In genomic region chr2:4780679-4781078, GRCh38 we compare ENCODE assay signal across 15 cellular contexts.
A peak's percentile ranks its signal among the peaks of the same experiment; 100 is the strongest.
DNase-seq lines count a peak whose midpoint lies in the region; ATAC-seq and TF ChIP-seq lines count a peak whose summit lies in the region.
"Had no signal": no experiment of that assay in that cellular context is flagged by ENCODE, and none has a peak within 500 bp of the region (broad histone marks: within the 10 kb centered on the region; RNA-seq: fewer than 3 reads in every experiment).

No MANE protein-coding gene starts in this region.

- H2BK120ac ChIP-seq in mesenchymal stem cell (ENCODE audit: low read depth, low read length): no peak overlapping the region

- H3K79me1 ChIP-seq in mesenchymal stem cell (replicated peaks; ENCODE audit: low read length, poor library complexity, severe bottlenecking): no peaks in the 10 kb centered on the region

- no peak overlapping the region for H4K8ac ChIP-seq in mesenchymal stem cell (ENCODE audit: low read length)

- H3K27me3 ChIP-seq in PC-3 (ENCODE audit: low read length) (no peaks in the 10 kb centered on the region), mesenchymal stem cell (ENCODE audit: control insufficient read depth in 1 of 2, insufficient read depth in 1 of 2, low read length in 2 of 2) (no peaks in the 10 kb centered on the region)
- H3K27me3 ChIP-seq: BLaER1 had no signal

- H3K36me3 ChIP-seq in PC-3 (ENCODE audit: low read depth, low read length) (no peaks in the 10 kb centered on the region), mesenchymal stem cell (ENCODE audit: control insufficient read depth in 1 of 2, insufficient read depth in 2 of 2, low read depth in 1 of 2, low read length in 2 of 2) (no peaks in the 10 kb centered on the region)
- H3K36me3 ChIP-seq: BLaER1 had no signal

- H3K79me2 ChIP-seq in PC-3 (ENCODE audit: low read length): no peaks in the 10 kb centered on the region

- no peak overlapping the region for H2BK15ac ChIP-seq in mesenchymal stem cell (ENCODE audit: low read depth, poor library complexity, severe bottlenecking)

- WGBS in mesenchymal stem cell: 65% methylated on average over 3 of the region's 3 CpGs

- no peak overlapping the region for H3K27ac ChIP-seq in PC-3 (ENCODE audit: low read length)
- H3K27ac ChIP-seq in mesenchymal stem cell (ENCODE audit: low read length, poor library complexity, severe bottlenecking): no peak overlapping the region
- H3K27ac ChIP-seq: 22Rv1, BLaER1, GM23248 had no signal

- H3K4me1 ChIP-seq in PC-3 (ENCODE audit: insufficient read depth, low read length): no peaks in the 10 kb centered on the region
- H3K4me1 ChIP-seq in mesenchymal stem cell (ENCODE audit: control insufficient read depth, insufficient read depth, low read depth, low read length): no peaks in the 10 kb centered on the region
- H3K4me1 ChIP-seq: BLaER1 had no signal

- H3K9me3 ChIP-seq in PC-3 (ENCODE audit: low read length) (0 out of 2 replicates have a peak, but pooled peaks cover 8% of the 10 kb centered on the region), mesenchymal stem cell (ENCODE audit: control insufficient read depth, low read length) (peaks cover 44% of the 10 kb centered on the region)

- no peak for ATAC-seq in PC-3
- ATAC-seq: HCT116 had no signal

- H2BK5ac ChIP-seq in mesenchymal stem cell (ENCODE audit: low read depth, low read length, poor library complexity, severe bottlenecking): no peak overlapping the region

- H3K9ac ChIP-seq in PC-3 (ENCODE audit: low read length) (no peak overlapping the region), mesenchymal stem cell (ENCODE audit: low read length) (no peak overlapping the region)
- H3K9ac ChIP-seq: BLaER1, GM23248 had no signal

- H3K4ac ChIP-seq in mesenchymal stem cell (ENCODE audit: low read depth in 1 of 2, low read length in 2 of 2): no peak overlapping the region

- H2AK5ac ChIP-seq in mesenchymal stem cell (ENCODE audit: low read length, severe bottlenecking): no peak overlapping the region

- H4K91ac ChIP-seq in mesenchymal stem cell (ENCODE audit: low read length): no peak overlapping the region

- CTCF ChIA-PET in PC-3 (lab: Charles Lee): no interaction called here

- POLR2A ChIA-PET in PC-3 (lab: Charles Lee; ENCODE audit: unreplicated experiment): no interaction called here

- no peaks in the 10 kb centered on the region for H4K20me1 ChIP-seq in PC-3 (ENCODE audit: low read length)
- H4K20me1 ChIP-seq: BLaER1 had no signal

- intact Hi-C loops in PC-3 (cut with micrococcal nuclease): no loop called here

- no peak overlapping the region for H3K23ac ChIP-seq in mesenchymal stem cell (ENCODE audit: low read length in 2 of 2)

- no peak for TF ChIP-seq CTCF in PC-3 (conservative IDR thresholded peaks at IDR 0.05; ENCODE audit: low read depth, low read length)

- no peaks in the 10 kb centered on the region for H3K9me2 ChIP-seq in PC-3 (replicated peaks; ENCODE audit: low read length)

- H3K4me2 ChIP-seq in PC-3 (ENCODE audit: low read length) (no peak overlapping the region), mesenchymal stem cell (ENCODE audit: low read length, poor library complexity, severe bottlenecking) (no peak overlapping the region)
- H3K4me2 ChIP-seq: BLaER1 had no signal

- DNase-seq in DMS53 (lab: John Stamatoyannopoulos, UW) (peak; percentile 5), DMS53 treated with DMSO at 0.1 percent for 48 hours (lab: John Stamatoyannopoulos, UW; ENCODE audit: unreplicated experiment) (no peak), HT1080 (ENCODE audit: low read depth) (peak; percentile 80), PC-3 (peak; percentile 23), kidney tubule cell (ENCODE audit: low spot score) (peak; percentile 36), NCI-H2107 treated with DMSO at 0.1 percent for 48 hours (lab: John Stamatoyannopoulos, UW; ENCODE audit: unreplicated experiment) (no peak), mesenchymal stem cell (no peak)
- DNase-seq: AML-193; Calu3; CD8-positive, alpha-beta memory T cell; DMS 273 treated with DMSO at 0.1 percent for 48 hours; GM23248 had no signal

- H3K4me3 ChIP-seq in PC-3 (ENCODE audit: low read length) (no peak overlapping the region), mesenchymal stem cell (ENCODE audit: insufficient read depth in 1 of 2, low read depth in 1 of 2, low read length in 2 of 2) (no peak overlapping the region)
- H3K4me3 ChIP-seq: BLaER1, GM23248 had no signal

- H3K18ac ChIP-seq in mesenchymal stem cell (ENCODE audit: low read depth in 1 of 2, low read length in 2 of 2): no peak overlapping the region

- BruUV-seq in PC-3 (replicated peaks; lab: Mats Ljungman, UMichigan): no TSS peak

- H2AFZ ChIP-seq in PC-3 (ENCODE audit: low read length) (no peak overlapping the region), mesenchymal stem cell (ENCODE audit: low read depth, low read length) (no peak overlapping the region)
- H2AFZ ChIP-seq: GM23248 had no signal

- H3K14ac ChIP-seq in mesenchymal stem cell (ENCODE audit: low read length in 2 of 2): no peak overlapping the region

- H2BK12ac ChIP-seq in mesenchymal stem cell (ENCODE audit: low read length in 2 of 2): no peak overlapping the region

- no peaks in the 10 kb centered on the region for H3F3A ChIP-seq in PC-3 (ENCODE audit: low read length, unreplicated experiment)

Comparison
In these comparisons a context has a peak if more than half of its experiments do, and no peak if none do; other contexts are left out.
1. DNase-seq: peak in DMS53 (single experiment), HT1080 (single experiment), PC-3 (single experiment) and kidney tubule cell (single experiment); none in DMS53 treated with DMSO at 0.1 percent for 48 hours (single experiment), NCI-H2107 treated with DMSO at 0.1 percent for 48 hours (single experiment) and mesenchymal stem cell (single experiment).